ENCODE assay signal across 31 cellular contexts in the genomic region with DNA sequence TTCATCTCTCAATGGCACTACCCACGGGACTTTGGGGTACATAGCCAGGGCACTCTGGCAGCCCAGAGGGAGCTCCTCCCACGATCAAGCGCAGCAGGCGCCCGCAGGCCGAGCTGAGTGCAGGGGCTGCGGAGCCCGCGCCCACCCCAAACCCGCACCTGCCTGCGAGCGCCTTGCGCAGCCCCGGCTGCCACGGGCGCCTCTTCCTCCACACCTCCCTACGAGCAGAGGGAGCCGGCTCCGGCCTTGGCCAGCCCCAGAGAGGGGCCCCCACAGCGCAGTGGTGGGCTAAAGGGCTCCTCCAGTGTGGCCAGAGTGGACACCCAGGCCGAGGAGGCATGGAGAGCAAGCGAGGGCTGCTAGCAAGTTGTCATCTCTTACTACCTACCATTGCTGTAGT.
A peak's percentile ranks its signal among the peaks of the same experiment; 100 is the strongest.
DNase-seq lines count a peak whose midpoint lies in the region; ATAC-seq and TF ChIP-seq lines count a peak whose summit lies in the region.
"Had no signal": no experiment of that assay in that cellular context is flagged by ENCODE, and none has a peak within 500 bp of the region (broad histone marks: within the 10 kb centered on the region; RNA-seq: fewer than 3 reads in every experiment).

No MANE protein-coding gene starts in this region.

- intact Hi-C loops in CD8-positive, alpha-beta T cell (cut with DNase I, micrococcal nuclease), result loop anchor here in 1 of 2 experiments (10.0 kb wide), 1 partner anchor 161 kb away; a partner anchor contains a TSS
- intact Hi-C loops in natural killer cell (cut with micrococcal nuclease), result loop anchor here (1.0 kb wide), 2 partner anchors 18 to 22 kb away; no protein-coding TSS in a partner anchor
- intact Hi-C loops in activated CD4-positive, alpha-beta T cell treated with anti-CD3 and anti-CD28 coated beads for 36 hours (cut with DNase I, micrococcal nuclease), result no loop called here

- H3K27me3 Mint-ChIP-seq in CD8-positive, alpha-beta T cell (ENCODE audit: low read depth), result no peaks in the 10 kb centered on the region
- H3K27me3 Mint-ChIP-seq in activated naive CD8-positive, alpha-beta T cell treated with anti-CD3 and anti-CD28 coated beads for 36 hours, result no peaks in the 10 kb centered on the region
- no peaks in the 10 kb centered on the region for H3K27me3 Mint-ChIP-seq in natural killer cell (ENCODE audit: low read depth in 2 of 2)
- H3K27me3 Mint-ChIP-seq in activated CD4-positive, alpha-beta T cell treated with anti-CD3 and anti-CD28 coated beads for 36 hours, result no peaks in the 10 kb centered on the region
- H3K27me3 Mint-ChIP-seq: activated T-cell treated with anti-CD3 and anti-CD28 coated beads, Interleukin-2, amount 50 U/mL, for 24 hours; type B pancreatic cell had no signal

- H3K4me3 Mint-ChIP-seq in CD8-positive, alpha-beta T cell, result no peak overlapping the region
- H3K4me3 Mint-ChIP-seq in activated naive CD8-positive, alpha-beta T cell treated with anti-CD3 and anti-CD28 coated beads for 36 hours, result no peak overlapping the region
- H3K4me3 Mint-ChIP-seq in natural killer cell, result peak overlapping the region; percentile 75
- no peak overlapping the region for H3K4me3 Mint-ChIP-seq in activated CD4-positive, alpha-beta T cell treated with anti-CD3 and anti-CD28 coated beads for 36 hours
- H3K4me3 Mint-ChIP-seq: type B pancreatic cell had no signal

- no peak for DNase-seq in CD8-positive, alpha-beta T cell
- DNase-seq in activated naive CD8-positive, alpha-beta T cell treated with anti-CD3 and anti-CD28 coated beads for 36 hours, result no peak
- DNase-seq in natural killer cell (no peak), SIG-M5 treated with dmso at 0.1 percent for 504 hours (lab: John Stamatoyannopoulos, UW; ENCODE audit: unreplicated experiment) (no peak), GM10248 (ENCODE audit: extremely low spot score) (no peak)
- no peak for DNase-seq in activated CD4-positive, alpha-beta T cell treated with anti-CD3 and anti-CD28 coated beads for 36 hours
- DNase-seq: activated CD4-positive, CD25-positive, alpha-beta regulatory T cell treated with anti-CD3 and anti-CD28 coated beads, Interleukin-2, amount 50 U/mL, for 72 hours; activated T-cell treated with anti-CD3 and anti-CD28 coated beads, Interleukin-2, amount 50 U/mL, for 24 hours; body of pancreas; C1 segment of cervical spinal cord; Calu3; cerebellar nuclear complex; DMS79 treated with DMSO at 0.1 percent for 48 hours; esophagus squamous epithelium; foreskin keratinocyte; GDM1; HCEC 1CT; head of caudate nucleus; Karpas-422; NCI-H1417; NCI-H2029; NCI-H526; PC-9; stimulated activated CD4-positive, alpha-beta T cell treated with anti-CD3 and anti-CD28 coated beads, Interleukin-4, amount 100 ng/mL, for 24 hours; substantia nigra had no signal

- H3K27ac ChIP-seq in BLaER1 treated with 17β-estradiol and CSF1 and Interleukin-3, amounts not matched to agents 10 nM and 100 nM, result no peak overlapping the region
- H3K27ac ChIP-seq in CD8-positive, alpha-beta T cell (ENCODE audit: low read depth, low read length), result no peak overlapping the region
- H3K27ac ChIP-seq: body of pancreas, esophagus squamous epithelium, foreskin keratinocyte, HL-60, PC-9, prostate gland had no signal

- no peak overlapping the region for H3K9ac ChIP-seq in BLaER1 treated with 17β-estradiol and CSF1 and Interleukin-3, amounts not matched to agents 10 nM and 100 nM

- TF ChIP-seq CTCF in CD8-positive, alpha-beta T cell (IDR thresholded peaks at IDR 0.05), result no peak
- TF ChIP-seq CTCF in natural killer cell (IDR thresholded peaks at IDR 0.05), result no peak
- no peak for TF ChIP-seq CTCF in GM10248 (IDR thresholded peaks at IDR 0.05; ENCODE audit: control extremely low read depth, extremely low read depth, low read depth, missing control alignments)

- ATAC-seq in CD8-positive, alpha-beta T cell, result no peak
- no peak for ATAC-seq in natural killer cell
- ATAC-seq in activated CD4-positive, alpha-beta T cell treated with anti-CD3 and anti-CD28 coated beads for 36 hours, result no peak
- ATAC-seq: body of pancreas, foreskin keratinocyte, Right ventricle myocardium inferior, sciatic nerve had no signal

- peaks cover 15% of the 10 kb centered on the region for H3K36me3 Mint-ChIP-seq in CD8-positive, alpha-beta T cell
- H3K36me3 Mint-ChIP-seq in activated naive CD8-positive, alpha-beta T cell treated with anti-CD3 and anti-CD28 coated beads for 36 hours, result peaks cover 25% of the 10 kb centered on the region
- H3K36me3 Mint-ChIP-seq in natural killer cell, result no peaks in the 10 kb centered on the region
- H3K36me3 Mint-ChIP-seq in activated CD4-positive, alpha-beta T cell treated with anti-CD3 and anti-CD28 coated beads for 36 hours (ENCODE audit: low read depth), result peaks cover 10% of the 10 kb centered on the region
- H3K36me3 Mint-ChIP-seq: type B pancreatic cell had no signal

- peaks cover 17 to 50% (median 42%) of the 10 kb centered on the region in 11 experiments for H3K9me3 ChIP-seq in BLaER1 treated with 17β-estradiol and CSF1 and Interleukin-3, amounts not matched to agents 10 nM and 100 nM (replicated peaks in 1 of 11)
- H3K9me3 ChIP-seq in CD8-positive, alpha-beta T cell (ENCODE audit: low read length), result no peaks in the 10 kb centered on the region
- H3K9me3 ChIP-seq: body of pancreas, esophagus squamous epithelium, prostate gland had no signal

- H3K4me1 ChIP-seq in BLaER1 treated with 17β-estradiol and CSF1 and Interleukin-3, amounts not matched to agents 10 nM and 100 nM, result peaks cover 0 to 21% (median 10%) of the 10 kb centered on the region in 10 experiments; a peak in 10 of 20 replicates
- peaks cover 73% of the 10 kb centered on the region for H3K4me1 ChIP-seq in CD8-positive, alpha-beta T cell (ENCODE audit: insufficient read depth, low read length)
- H3K4me1 ChIP-seq: body of pancreas, foreskin keratinocyte, prostate gland had no signal

- H3K27ac Mint-ChIP-seq in CD8-positive, alpha-beta T cell, result peak overlapping the region; percentile 91
- H3K27ac Mint-ChIP-seq in activated naive CD8-positive, alpha-beta T cell treated with anti-CD3 and anti-CD28 coated beads for 36 hours, result peak overlapping the region; percentile 89
- H3K27ac Mint-ChIP-seq in natural killer cell, result peak overlapping the region; percentile 89 to 90
- no peak overlapping the region for H3K27ac Mint-ChIP-seq in activated CD4-positive, alpha-beta T cell treated with anti-CD3 and anti-CD28 coated beads for 36 hours
- H3K27ac Mint-ChIP-seq: type B pancreatic cell had no signal

- no peaks in the 10 kb centered on the region for H4K20me1 ChIP-seq in BLaER1 treated with 17β-estradiol and CSF1 and Interleukin-3, amounts not matched to agents 10 nM and 100 nM

- H3K4me3 ChIP-seq in BLaER1 treated with 17β-estradiol and CSF1 and Interleukin-3, amounts not matched to agents 10 nM and 100 nM, result peak overlapping the region in 4 of 10 experiments; percentile 23 to 38 (median 37); a peak in 4 of 20 replicates
- H3K4me3 ChIP-seq in CD8-positive, alpha-beta T cell (ENCODE audit: low read depth, low read length), result no peak overlapping the region
- H3K4me3 ChIP-seq: body of pancreas, esophagus squamous epithelium, PC-9, prostate gland had no signal

- H3K36me3 ChIP-seq in BLaER1 treated with 17β-estradiol and CSF1 and Interleukin-3, amounts not matched to agents 10 nM and 100 nM, result peaks cover 0 to 8% (median 4%) of the 10 kb centered on the region in 11 experiments; a peak in 5 of 22 replicates
- H3K36me3 ChIP-seq in CD8-positive, alpha-beta T cell (ENCODE audit: insufficient read depth, low read length), result no peaks in the 10 kb centered on the region
- H3K36me3 ChIP-seq: esophagus squamous epithelium, prostate gland had no signal

- no peaks in the 10 kb centered on the region for H3K9me3 Mint-ChIP-seq in CD8-positive, alpha-beta T cell
- peaks cover 14% of the 10 kb centered on the region for H3K9me3 Mint-ChIP-seq in activated naive CD8-positive, alpha-beta T cell treated with anti-CD3 and anti-CD28 coated beads for 36 hours
- H3K9me3 Mint-ChIP-seq in natural killer cell, result no peaks in the 10 kb centered on the region
- H3K9me3 Mint-ChIP-seq in activated CD4-positive, alpha-beta T cell treated with anti-CD3 and anti-CD28 coated beads for 36 hours (ENCODE audit: low read depth), result peaks cover 2% of the 10 kb centered on the region
- H3K9me3 Mint-ChIP-seq: type B pancreatic cell had no signal

- no peaks in the 10 kb centered on the region for H3K27me3 ChIP-seq in BLaER1 treated with 17β-estradiol and CSF1 and Interleukin-3, amounts not matched to agents 10 nM and 100 nM
- H3K27me3 ChIP-seq in CD8-positive, alpha-beta T cell (ENCODE audit: insufficient read depth, low read length), result no peaks in the 10 kb centered on the region
- H3K27me3 ChIP-seq: body of pancreas, esophagus squamous epithelium, foreskin keratinocyte had no signal

- H3K4me2 ChIP-seq in BLaER1 treated with 17β-estradiol and CSF1 and Interleukin-3, amounts not matched to agents 10 nM and 100 nM, result peak overlapping the region in 6 of 11 experiments; percentile 20 to 63 (median 46); a peak in 9 of 22 replicates
- H3K4me2 ChIP-seq: PC-9 had no signal

- peaks cover 76% of the 10 kb centered on the region for H3K4me1 Mint-ChIP-seq in CD8-positive, alpha-beta T cell (ENCODE audit: low read depth)
- H3K4me1 Mint-ChIP-seq in activated naive CD8-positive, alpha-beta T cell treated with anti-CD3 and anti-CD28 coated beads for 36 hours, result peaks cover 67% of the 10 kb centered on the region
- H3K4me1 Mint-ChIP-seq in natural killer cell, result peaks cover 66 to 68% of the 10 kb centered on the region in 2 donors
- H3K4me1 Mint-ChIP-seq in activated CD4-positive, alpha-beta T cell treated with anti-CD3 and anti-CD28 coated beads for 36 hours, result peaks cover 57% of the 10 kb centered on the region

- POLR2A ChIA-PET in CD8-positive, alpha-beta T cell (lab: Charles Lee), result interaction anchor here (0.8 to 2.0 kb wide), 5 partner anchors 8 to 312 kb away, joined by 4 to 8 read pairs (median 5); a partner anchor contains a TSS
- POLR2A ChIA-PET in GM10248 (lab: Yijun Ruan, JAX), result no interaction called here
- POLR2A ChIA-PET in activated CD4-positive, alpha-beta T cell treated with anti-CD3 and anti-CD28 coated beads for 36 hours (lab: Charles Lee), result no interaction called here

- CTCF ChIA-PET in CD8-positive, alpha-beta T cell (lab: Charles Lee), result interaction anchor here (1.0 to 7.1 kb wide), 6 partner anchors 14 to 155 kb away, joined by 3 to 53 read pairs (median 4); no protein-coding TSS in a partner anchor
- CTCF ChIA-PET in GM10248 (lab: Yijun Ruan, JAX), result interaction anchor here (0.9 to 2.7 kb wide), 7 partner anchors 9 to 152 kb away, joined by 3 to 10 read pairs (median 4); no protein-coding TSS in a partner anchor
- CTCF ChIA-PET in activated CD4-positive, alpha-beta T cell treated with anti-CD3 and anti-CD28 coated beads for 36 hours (lab: Charles Lee), result interaction anchor here (0.8 to 3.4 kb wide), 5 partner anchors 16 to 168 kb away, joined by 3 to 9 read pairs (median 5); no protein-coding TSS in a partner anchor
